In genomic region chr1:186819140-186819539, GRCh38 we compare ENCODE assay signal across 8 cellular contexts. TPM values are rescaled to one million over a fixed set of nuclear protein-coding genes. Genes with fewer than 3 reads are reported as not detected.
DNase-seq lines count a peak whose midpoint lies in the region; ATAC-seq and TF ChIP-seq lines count a peak whose summit lies in the region.

No MANE protein-coding gene starts in this region.

- H3K27ac ChIP-seq in endodermal cell (ENCODE audit: low read depth, low read length) (no peak overlapping the region), neural progenitor cell (no peak overlapping the region)

- H3K36me3 ChIP-seq in endodermal cell (ENCODE audit: control insufficient read depth, insufficient read depth, low read length): no peaks in the 10 kb centered on the region
- H3K36me3 ChIP-seq in neural progenitor cell: no peaks in the 10 kb centered on the region

- no peak overlapping the region for H3K4me3 ChIP-seq in astrocyte of the spinal cord (ENCODE audit: low read depth, low read length)
- no peak overlapping the region for H3K4me3 ChIP-seq in endodermal cell (ENCODE audit: low read length)
- H3K4me3 ChIP-seq in neural progenitor cell: no peak overlapping the region

- in situ Hi-C loops in astrocyte of the spinal cord (cut with HindIII; ENCODE audit: low sequenced_read_pairs): no loop called here

- no peaks in the 10 kb centered on the region for H3K36me3 Mint-ChIP-seq in endodermal cell (ENCODE audit: low read depth)
- no peaks in the 10 kb centered on the region for H3K36me3 Mint-ChIP-seq in neural progenitor cell

- H3K27me3 ChIP-seq in endodermal cell (ENCODE audit: control insufficient read depth, insufficient read depth, low read length, poor library complexity, severe bottlenecking) (no peaks in the 10 kb centered on the region), neural progenitor cell (no peaks in the 10 kb centered on the region)

- no peak overlapping the region for H3K4me2 ChIP-seq in neural progenitor cell

- no peak overlapping the region for H2AFZ ChIP-seq in neural progenitor cell (replicated peaks)

- DNase-seq in AG20443 (ENCODE audit: low spot score) (peak; percentile 41), astrocyte of the spinal cord (ENCODE audit: low read depth, low spot score) (peak; percentile 89), endodermal cell (no peak), neural progenitor cell (ENCODE audit: low spot score) (no peak)
- no peak for DNase-seq in activated CD4-positive, alpha-beta T cell treated with anti-CD3 and anti-CD28 coated beads, Interleukin-2, amount 50 U/mL, for 1 hour
- no peak for DNase-seq in stimulated activated CD4-positive, alpha-beta T cell treated with anti-CD3 and anti-CD28 coated beads, Interleukin-4, amount 100 ng/mL, for 4 hours

- H4K20me1 ChIP-seq in neural progenitor cell (ENCODE audit: low read depth): no peaks in the 10 kb centered on the region

- H3K4me1 Mint-ChIP-seq in endodermal cell: no peaks in the 10 kb centered on the region
- H3K4me1 Mint-ChIP-seq in neural progenitor cell: no peaks in the 10 kb centered on the region

- WGBS in endodermal cell (ENCODE audit: insufficient coverage in 1 of 2, insufficient read length in 1 of 2), 2 experiments: 96 to 100% methylated on average over 2 to 3 of the region's 3 CpGs

- H3K4me3 Mint-ChIP-seq in endodermal cell (no peak overlapping the region), neural progenitor cell (no peak overlapping the region)

- no peaks in the 10 kb centered on the region for H3K9me3 Mint-ChIP-seq in endodermal cell
- no peaks in the 10 kb centered on the region for H3K9me3 Mint-ChIP-seq in neural progenitor cell

- H3K9ac ChIP-seq in endodermal cell (ENCODE audit: extremely low read depth, low read length, poor library complexity, severe bottlenecking): no peak overlapping the region
- no peak overlapping the region for H3K9ac ChIP-seq in neural progenitor cell

- no peaks in the 10 kb centered on the region for H3K79me2 ChIP-seq in neural progenitor cell (ENCODE audit: low read depth)

- H3K27me3 Mint-ChIP-seq in endodermal cell (ENCODE audit: insufficient read depth) (no peaks in the 10 kb centered on the region), neural progenitor cell (ENCODE audit: insufficient read depth, low read depth) (no peaks in the 10 kb centered on the region)

- ATAC-seq in GM21381 (IDR thresholded peaks at IDR 0.05; ENCODE audit: unreplicated experiment): peak; percentile 76
- ATAC-seq in HG03196 (IDR thresholded peaks at IDR 0.05; ENCODE audit: unreplicated experiment): peak; percentile 71

- TF ChIP-seq CTCF in astrocyte of the spinal cord (IDR thresholded peaks at IDR 0.05; ENCODE audit: low read depth, low read length) (no peak), endodermal cell (conservative IDR thresholded peaks at IDR 0.05) (no peak), neural progenitor cell (IDR thresholded peaks at IDR 0.05) (no peak)

- H3K27ac Mint-ChIP-seq in endodermal cell: no peak overlapping the region
- no peak overlapping the region for H3K27ac Mint-ChIP-seq in neural progenitor cell

- H3K9me3 ChIP-seq in endodermal cell (ENCODE audit: control insufficient read depth, low read length) (no peaks in the 10 kb centered on the region), neural progenitor cell (ENCODE audit: low read depth) (no peaks in the 10 kb centered on the region)

- H3F3A ChIP-seq in neural progenitor cell (ENCODE audit: low read depth): no peaks in the 10 kb centered on the region

- no peaks in the 10 kb centered on the region for H3K4me1 ChIP-seq in endodermal cell (ENCODE audit: control insufficient read depth, insufficient read depth, low read length)
- H3K4me1 ChIP-seq in neural progenitor cell: no peaks in the 10 kb centered on the region

RNA-seq across cellular contexts. Expression of gene PLA2G4A, which starts 9.6 kb away (rescaled TPM):
- total RNA-seq in endodermal cell: 1 to 10 TPM in 1 of 2 donors, under 1 TPM in 1; 0.35 to 1.2 TPM
- polyA plus RNA-seq in endodermal cell (2013, experiment 1 of 2): 2.5 TPM
- 2.1 TPM for polyA plus RNA-seq in endodermal cell (2013, experiment 2 of 2)
- 0.81 and 1.0 TPM in 2 replicates for total RNA-seq in neural progenitor cell (ENCODE audit: low replicate concordance)

Comparison
In these comparisons a context has a peak if more than half of its experiments do, and no peak if none do; other contexts are left out.
1. DNase-seq: peak in AG20443 (single experiment) and astrocyte of the spinal cord (single experiment); none in activated CD4-positive, alpha-beta T cell treated with anti-CD3 and anti-CD28 coated beads, Interleukin-2, amount 50 U/mL, for 1 hour (single experiment), endodermal cell (single experiment), neural progenitor cell (single experiment) and stimulated activated CD4-positive, alpha-beta T cell treated with anti-CD3 and anti-CD28 coated beads, Interleukin-4, amount 100 ng/mL, for 4 hours (0 of 2).